ENCODE assay signal across 25 cellular contexts in genomic region chr3:23459915-23460546, GRCh38.
"Had no signal": no experiment of that assay in that cellular context is flagged by ENCODE, and none has a peak within 500 bp of the region (broad histone marks: within the 10 kb centered on the region; RNA-seq: fewer than 3 reads in every experiment).

No MANE protein-coding gene starts in this region.

- H3K4me1 Mint-ChIP-seq: activated CD4-positive, alpha-beta memory T cell treated with anti-CD3 and anti-CD28 coated beads, Interleukin-2, amount 10 ng/mL, durations not matched to agents 7 days and 5 days; activated CD8-positive, alpha-beta memory T cell treated with anti-CD3 and anti-CD28 coated beads, Interleukin-2, amount 10 ng/mL, durations not matched to agents 7 days and 5 days; central memory CD8-positive, alpha-beta T cell; mesothelial cell of epicardium had no signal

- H3K9me3 Mint-ChIP-seq: activated CD4-positive, alpha-beta memory T cell treated with anti-CD3 and anti-CD28 coated beads, Interleukin-2, amount 10 ng/mL, durations not matched to agents 7 days and 5 days had no signal

- H3K27me3 ChIP-seq: esophagus muscularis mucosa, tibial nerve had no signal

- H3K27me3 Mint-ChIP-seq: activated CD4-positive, alpha-beta memory T cell treated with anti-CD3 and anti-CD28 coated beads, Interleukin-2, amount 10 ng/mL, durations not matched to agents 7 days and 5 days; activated CD4-positive, alpha-beta T cell treated with anti-CD3 and anti-CD28 coated beads for 36 hours; activated CD8-positive, alpha-beta memory T cell treated with anti-CD3 and anti-CD28 coated beads, Interleukin-2, amount 10 ng/mL, durations not matched to agents 7 days and 5 days; brain; dendritic cell treated with granulocyte-macrophage colony-stimulating factor and Interleukin-4, amounts not matched to agents 40 ng/mL and 50 ng/mL, for 4 days; stimulated activated naive CD8-positive, alpha-beta T cell treated with anti-CD3 and anti-CD28 coated beads, Interleukin-15, Interleukin-2, amounts not matched to agents 100 ng/mL and 50 ng/mL, for 24 hours had no signal

- DNase-seq: activated CD4-positive, alpha-beta memory T cell treated with anti-CD3 and anti-CD28 coated beads, Interleukin-2, amount 10 ng/mL, durations not matched to agents 7 days and 5 days; activated CD4-positive, alpha-beta T cell treated with anti-CD3 and anti-CD28 coated beads for 36 hours; activated CD8-positive, alpha-beta memory T cell treated with anti-CD3 and anti-CD28 coated beads, Interleukin-2, amount 10 ng/mL, durations not matched to agents 7 days and 5 days; activated naive CD4-positive, alpha-beta T cell treated with Interleukin-2 at 50 U/mL for 16 hours; effector CD8-positive, alpha-beta T cell; hypothalamus; islet precursor cell; nephron progenitor cell; nucleus accumbens; posterior cingulate gyrus; small intestine; stimulated activated CD4-positive, alpha-beta T cell treated with anti-CD3 and anti-CD28 coated beads, Interleukin-15, amount 100 ng/mL, for 24 hours; stimulated activated CD4-positive, alpha-beta T cell treated with anti-CD3 and anti-CD28 coated beads, Interleukin-2, amount 100 ng/mL, for 48 hours; SW 1271 had no signal

- H3K27ac ChIP-seq: esophagus muscularis mucosa, tibial nerve had no signal

- H3K36me3 Mint-ChIP-seq: activated CD8-positive, alpha-beta memory T cell treated with anti-CD3 and anti-CD28 coated beads, Interleukin-2, amount 10 ng/mL, durations not matched to agents 7 days and 5 days had no signal

- ATAC-seq: activated CD4-positive, alpha-beta T cell treated with anti-CD3 and anti-CD28 coated beads for 36 hours; activated CD8-positive, alpha-beta memory T cell treated with anti-CD3 and anti-CD28 coated beads, Interleukin-2, amount 10 ng/mL, durations not matched to agents 7 days and 5 days; WTC11 had no signal

- H3K36me3 ChIP-seq: esophagus muscularis mucosa, tibial nerve had no signal

- H3K9me3 ChIP-seq: esophagus muscularis mucosa had no signal

- H3K4me3 ChIP-seq: esophagus muscularis mucosa, tibial nerve had no signal

- FAIRE-seq: endothelial cell of umbilical vein, small intestine, urothelium cell line had no signal

- H3K27ac Mint-ChIP-seq: activated CD4-positive, alpha-beta memory T cell treated with anti-CD3 and anti-CD28 coated beads, Interleukin-2, amount 10 ng/mL, durations not matched to agents 7 days and 5 days; activated CD4-positive, alpha-beta T cell treated with anti-CD3 and anti-CD28 coated beads for 36 hours; activated CD8-positive, alpha-beta memory T cell treated with anti-CD3 and anti-CD28 coated beads, Interleukin-2, amount 10 ng/mL, durations not matched to agents 7 days and 5 days; activated T-helper 2 cell treated with anti-CD3 and anti-CD28 coated beads, Interferon-gamma antibody, Interleukin-2, Interleukin-4, amounts not matched to agents 10 μg/mL and 5 μg/mL and 100 μg/mL, durations not matched to agents 14 hours and 24 hours and 36 hours; dendritic cell treated with granulocyte-macrophage colony-stimulating factor and Interleukin-4, amounts not matched to agents 40 ng/mL and 50 ng/mL, for 4 days; mesothelial cell of epicardium; nephron progenitor cell; stimulated activated naive CD8-positive, alpha-beta T cell treated with anti-CD3 and anti-CD28 coated beads, Interleukin-15, Interleukin-2, amounts not matched to agents 100 ng/mL and 50 ng/mL, for 24 hours; WTC11 had no signal

- H3K4me3 Mint-ChIP-seq: activated CD4-positive, alpha-beta memory T cell treated with anti-CD3 and anti-CD28 coated beads, Interleukin-2, amount 10 ng/mL, durations not matched to agents 7 days and 5 days; activated CD4-positive, alpha-beta T cell treated with anti-CD3 and anti-CD28 coated beads for 36 hours; activated CD8-positive, alpha-beta memory T cell treated with anti-CD3 and anti-CD28 coated beads, Interleukin-2, amount 10 ng/mL, durations not matched to agents 7 days and 5 days; central memory CD8-positive, alpha-beta T cell; dendritic cell treated with granulocyte-macrophage colony-stimulating factor and Interleukin-4, amounts not matched to agents 40 ng/mL and 50 ng/mL, for 4 days; mesothelial cell of epicardium; nephron progenitor cell; stimulated activated naive CD8-positive, alpha-beta T cell treated with anti-CD3 and anti-CD28 coated beads, Interleukin-15, Interleukin-2, amounts not matched to agents 100 ng/mL and 50 ng/mL, for 24 hours; WTC11 had no signal
